ENCODE assay signal across 8 cellular contexts in genomic region chr6:14664112-14664592, GRCh38.
DNase-seq lines count a peak whose midpoint lies in the region; ATAC-seq and TF ChIP-seq lines count a peak whose summit lies in the region.

No MANE protein-coding gene starts in this region.

- ATAC-seq in activated CD4-positive, alpha-beta T cell treated with anti-CD3 and anti-CD28 coated beads for 36 hours: peak; percentile 46
- ATAC-seq in HG02759 (IDR thresholded peaks at IDR 0.05; ENCODE audit: unreplicated experiment) (peak; percentile 44), GM18511 (IDR thresholded peaks at IDR 0.05; ENCODE audit: unreplicated experiment) (no peak)

- no peak overlapping the region for H3K9ac ChIP-seq in SU-DHL-6 (ENCODE audit: low read length)

- H4K20me1 ChIP-seq in SU-DHL-6 (ENCODE audit: low read depth, low read length) (no peaks in the 10 kb centered on the region), osteoblast (ENCODE audit: insufficient read depth, low read length) (no peaks in the 10 kb centered on the region)

- H3K27ac ChIP-seq in SU-DHL-6 (ENCODE audit: low read depth, low read length) (no peak overlapping the region), osteoblast (ENCODE audit: low read depth, low read length) (peak overlapping the region; percentile 84)

- no peak overlapping the region for H2AFZ ChIP-seq in SU-DHL-6 (ENCODE audit: low read depth, low read length, severe bottlenecking)
- peak overlapping the region; percentile 56 for H2AFZ ChIP-seq in osteoblast (ENCODE audit: low read length)

- no peaks in the 10 kb centered on the region for H3K9me3 Mint-ChIP-seq in activated CD4-positive, alpha-beta T cell treated with anti-CD3 and anti-CD28 coated beads for 36 hours (ENCODE audit: low read depth)

- peak overlapping the region; percentile 79 for H3K27ac Mint-ChIP-seq in activated CD4-positive, alpha-beta T cell treated with anti-CD3 and anti-CD28 coated beads for 36 hours

- TF ChIP-seq CTCF in SU-DHL-6 (IDR thresholded peaks at IDR 0.05; ENCODE audit: insufficient read depth, low read length, poor library complexity, severe bottlenecking) (no peak), osteoblast (IDR thresholded peaks at IDR 0.05; ENCODE audit: extremely low read depth, low read depth, low read length) (no peak)

- no peaks in the 10 kb centered on the region for H3F3A ChIP-seq in SU-DHL-6 (ENCODE audit: insufficient read depth)

- no peaks in the 10 kb centered on the region for H3K27me3 ChIP-seq in SU-DHL-6 (ENCODE audit: low read length)
- no peaks in the 10 kb centered on the region for H3K27me3 ChIP-seq in osteoblast (ENCODE audit: insufficient read depth, low read length)

- peaks cover 28% of the 10 kb centered on the region for H3K4me1 Mint-ChIP-seq in activated CD4-positive, alpha-beta T cell treated with anti-CD3 and anti-CD28 coated beads for 36 hours

- H3K4me2 ChIP-seq in SU-DHL-6 (ENCODE audit: low read depth, low read length, poor library complexity, severe bottlenecking): peak overlapping the region; percentile 21
- no peak overlapping the region for H3K4me2 ChIP-seq in osteoblast (ENCODE audit: insufficient read depth, low read length)

- POLR2A ChIA-PET in activated CD4-positive, alpha-beta T cell treated with anti-CD3 and anti-CD28 coated beads for 36 hours (lab: Charles Lee): interaction anchor here (1.1 kb wide), 1 partner anchor 25 kb away, joined by 3 read pairs; no protein-coding TSS in a partner anchor

- H3K9me3 ChIP-seq in SU-DHL-6 (ENCODE audit: insufficient read depth, low read length): no peaks in the 10 kb centered on the region
- H3K9me3 ChIP-seq in osteoblast (ENCODE audit: low read depth, low read length): no peaks in the 10 kb centered on the region

- H3K36me3 ChIP-seq in SU-DHL-6 (ENCODE audit: low read length) (no peaks in the 10 kb centered on the region), osteoblast (ENCODE audit: insufficient read depth, low read length) (no peaks in the 10 kb centered on the region)

- H3K27me3 Mint-ChIP-seq in activated CD4-positive, alpha-beta T cell treated with anti-CD3 and anti-CD28 coated beads for 36 hours: no peaks in the 10 kb centered on the region

- CTCF ChIA-PET in activated CD4-positive, alpha-beta T cell treated with anti-CD3 and anti-CD28 coated beads for 36 hours (lab: Charles Lee): interaction anchor here (0.7 kb wide), 1 partner anchor 586 kb away, joined by 3 read pairs; no protein-coding TSS in a partner anchor

- intact Hi-C loops in activated CD4-positive, alpha-beta T cell treated with anti-CD3 and anti-CD28 coated beads for 36 hours (cut with DNase I, micrococcal nuclease): loop anchor here (1.0 to 5.0 kb wide), 5 partner anchors 122 to 583 kb away; partner anchors contain the start of gene JARID2 (in 1 of the 2)

- no peak overlapping the region for H3K4me3 Mint-ChIP-seq in activated CD4-positive, alpha-beta T cell treated with anti-CD3 and anti-CD28 coated beads for 36 hours

- no peaks in the 10 kb centered on the region for H3K9me2 ChIP-seq in SU-DHL-6 (replicated peaks; ENCODE audit: insufficient read depth, low read length)

- H3K4me3 ChIP-seq in SU-DHL-6 (ENCODE audit: insufficient read depth, low read length, poor library complexity, severe bottlenecking): no peak overlapping the region
- no peak overlapping the region for H3K4me3 ChIP-seq in osteoblast (ENCODE audit: insufficient read depth, low read length)

- no peaks in the 10 kb centered on the region for H3K36me3 Mint-ChIP-seq in activated CD4-positive, alpha-beta T cell treated with anti-CD3 and anti-CD28 coated beads for 36 hours (ENCODE audit: low read depth)

- peak; percentile 31 for DNase-seq in activated CD4-positive, alpha-beta T cell treated with anti-CD3 and anti-CD28 coated beads for 36 hours
- DNase-seq in activated CD4-positive, alpha-beta T cell treated with anti-CD3 and anti-CD28 coated beads for 1 hour: no peak
- no peak for DNase-seq in osteoblast (ENCODE audit: insufficient read length, low spot score, missing footprints)
- DNase-seq in glomerular visceral epithelial cell (ENCODE audit: extremely low spot score): no peak
- DNase-seq in G401 (ENCODE audit: low spot score): no peak

- peaks cover 22% of the 10 kb centered on the region for H3K4me1 ChIP-seq in osteoblast (ENCODE audit: insufficient read depth, low read length)

- in situ Hi-C loops in G401 (cut with HindIII; ENCODE audit: low sequenced_read_pairs): no loop called here

- no peaks in the 10 kb centered on the region for H3K79me2 ChIP-seq in SU-DHL-6 (ENCODE audit: insufficient read depth, low read length)
- no peaks in the 10 kb centered on the region for H3K79me2 ChIP-seq in osteoblast (ENCODE audit: insufficient read depth, low read length)
